Comparison of ENCODE assay signal across 13 cellular contexts in genomic region chr6:91487729-91488392, GRCh38.
"Had no signal": no experiment of that assay in that cellular context is flagged by ENCODE, and none has a peak within 500 bp of the region (broad histone marks: within the 10 kb centered on the region; RNA-seq: fewer than 3 reads in every experiment).

No MANE protein-coding gene starts in this region.

- ATAC-seq: activated CD4-positive, alpha-beta T cell treated with anti-CD3 and anti-CD28 coated beads for 36 hours; activated CD8-positive, alpha-beta T cell treated with anti-CD3 and anti-CD28 coated beads, Interleukin-2, amount 10 ng/mL, durations not matched to agents 7 days and 5 days; activated naive CD8-positive, alpha-beta T cell treated with anti-CD3 and anti-CD28 coated beads, Interleukin-2, amount 50 U/mL, for 24 hours; esophagus mucosa; left colon; mucosa of descending colon; naive thymus-derived CD8-positive, alpha-beta T cell had no signal

- H3K4me1 Mint-ChIP-seq: activated CD4-positive, alpha-beta T cell treated with anti-CD3 and anti-CD28 coated beads for 36 hours; activated naive CD8-positive, alpha-beta T cell treated with anti-CD3 and anti-CD28 coated beads, Interleukin-2, amount 50 U/mL, for 24 hours; naive thymus-derived CD8-positive, alpha-beta T cell had no signal

- H3K27me3 Mint-ChIP-seq: activated CD4-positive, alpha-beta T cell treated with anti-CD3 and anti-CD28 coated beads for 36 hours; activated naive CD8-positive, alpha-beta T cell treated with anti-CD3 and anti-CD28 coated beads, Interleukin-2, amount 50 U/mL, for 24 hours; naive thymus-derived CD8-positive, alpha-beta T cell had no signal

- H3K27ac Mint-ChIP-seq: activated CD4-positive, alpha-beta T cell treated with anti-CD3 and anti-CD28 coated beads for 36 hours; activated CD8-positive, alpha-beta T cell treated with anti-CD3 and anti-CD28 coated beads, Interleukin-2, amount 10 ng/mL, durations not matched to agents 7 days and 5 days; activated naive CD8-positive, alpha-beta T cell treated with anti-CD3 and anti-CD28 coated beads, Interleukin-2, amount 50 U/mL, for 24 hours; immature natural killer cell; naive thymus-derived CD8-positive, alpha-beta T cell had no signal

- H3K9me3 Mint-ChIP-seq: activated naive CD8-positive, alpha-beta T cell treated with anti-CD3 and anti-CD28 coated beads, Interleukin-2, amount 50 U/mL, for 24 hours had no signal

- H3K36me3 Mint-ChIP-seq: immature natural killer cell; naive thymus-derived CD8-positive, alpha-beta T cell had no signal

- H3K4me3 Mint-ChIP-seq: activated CD4-positive, alpha-beta T cell treated with anti-CD3 and anti-CD28 coated beads for 36 hours; activated CD8-positive, alpha-beta T cell treated with anti-CD3 and anti-CD28 coated beads, Interleukin-2, amount 10 ng/mL, durations not matched to agents 7 days and 5 days; activated naive CD8-positive, alpha-beta T cell treated with anti-CD3 and anti-CD28 coated beads, Interleukin-2, amount 50 U/mL, for 24 hours; immature natural killer cell; naive thymus-derived CD8-positive, alpha-beta T cell had no signal

- DNase-seq: activated CD4-positive, alpha-beta T cell treated with anti-CD3 and anti-CD28 coated beads for 36 hours; activated CD8-positive, alpha-beta T cell treated with anti-CD3 and anti-CD28 coated beads, Interleukin-2, amount 10 ng/mL, durations not matched to agents 7 days and 5 days; activated naive CD4-positive, alpha-beta T cell treated with Interleukin-2 at 50 U/mL for 16 hours; activated naive CD8-positive, alpha-beta T cell treated with anti-CD3 and anti-CD28 coated beads, Interleukin-2, amount 50 U/mL, for 24 hours; dorsolateral prefrontal cortex; hypothalamus; immature natural killer cell; left colon; mucosa of descending colon; naive thymus-derived CD8-positive, alpha-beta T cell; posterior cingulate gyrus; small intestine had no signal
